ENCODE assay signal across 11 cellular contexts in genomic region chr5:156631005-156631404, GRCh38.
"Had no signal": no experiment of that assay in that cellular context is flagged by ENCODE, and none has a peak within 500 bp of the region (broad histone marks: within the 10 kb centered on the region; RNA-seq: fewer than 3 reads in every experiment).

No MANE protein-coding gene starts in this region.

- DNase-seq: GM23248, GOT3, H7, H9, HCEC 1CT, HFFc6 had no signal

- H3K36me3 ChIP-seq: HAP-1 had no signal

- H3K9ac ChIP-seq: GM23248 had no signal

- H3K4me2 ChIP-seq: GM23338 had no signal

- H3K9me3 ChIP-seq: HAP-1 had no signal

- H3K27ac ChIP-seq: GM23248 had no signal

- H3K4me3 ChIP-seq: GM23248, GM23338, HAP-1 had no signal

- FAIRE-seq: H1, H54 had no signal

- H2AFZ ChIP-seq: GM23248, GM23338 had no signal

- ATAC-seq: GM23338, HCT116 had no signal
